In genomic region chr5:145062280-145062679, GRCh38 we compare ENCODE assay signal across 1 cellular context.
TF ChIP-seq lines count a peak whose summit lies in the region.

No MANE protein-coding gene starts in this region.

TF ChIP-seq in SK-N-SH, 30 proteins besides CTCF, POLR2A, EP300 and RAD21 (continued from another document):
- no peak for TF ChIP-seq REST (IDR thresholded peaks at IDR 0.05; ENCODE audit: low read depth, low read length)
